Comparison of ENCODE assay signal across 20 cellular contexts in genomic region chrX:14359316-14359715, GRCh38.
"Had no signal": no experiment of that assay in that cellular context is flagged by ENCODE, and none has a peak within 500 bp of the region (broad histone marks: within the 10 kb centered on the region; RNA-seq: fewer than 3 reads in every experiment).

No MANE protein-coding gene starts in this region.

- H3K36me3 ChIP-seq: neutrophil, prostate gland, WERI-Rb-1 had no signal

- DNase-seq: activated CD4-positive, alpha-beta T cell treated with anti-CD3 and anti-CD28 coated beads for 4 hours; activated CD8-positive, alpha-beta memory T cell treated with anti-CD3 and anti-CD28 coated beads, Interleukin-2, amount 50 U/mL, for 48 hours; activated CD8-positive, alpha-beta T cell treated with anti-CD3 and anti-CD28 coated beads, Interleukin-2, amount 10 ng/mL, durations not matched to agents 7 days and 5 days; activated naive CD4-positive, alpha-beta T cell treated with anti-CD3 and anti-CD28 coated beads, Interleukin-2, amount 10 ng/mL, durations not matched to agents 7 days and 5 days; central memory CD4-positive, alpha-beta T cell; hypothalamus; left cardiac atrium; naive thymus-derived CD4-positive, alpha-beta T cell; stimulated activated CD4-positive, alpha-beta T cell treated with anti-CD3 and anti-CD28 coated beads, Interleukin-12 subunit alpha, Interleukin-12 subunit beta, amount 100 ng/mL, for 4 hours; stimulated activated naive CD4-positive, alpha-beta T cell; substantia nigra; T-helper 1 cell; trophoblast cell; WERI-Rb-1 had no signal

- H3K27ac Mint-ChIP-seq: activated CD8-positive, alpha-beta T cell treated with anti-CD3 and anti-CD28 coated beads, Interleukin-2, amount 10 ng/mL, durations not matched to agents 7 days and 5 days; activated naive CD4-positive, alpha-beta T cell treated with anti-CD3 and anti-CD28 coated beads, Interleukin-2, amount 10 ng/mL, durations not matched to agents 7 days and 5 days; activated T-helper 1 cell treated with anti-CD3 and anti-CD28 coated beads, Interleukin-12 subunit alpha, Interleukin-12 subunit beta, Interleukin-2, Interleukin-4 antibody, amounts not matched to agents 30 ng/mL and 10 ng/mL and 1 ng/mL, durations not matched to agents 14 hours and 24 hours and 36 hours; dendritic cell treated with granulocyte-macrophage colony-stimulating factor and Interleukin-4, amounts not matched to agents 40 ng/mL and 50 ng/mL, for 4 days; naive thymus-derived CD4-positive, alpha-beta T cell had no signal

- H3K4me3 ChIP-seq: lung, prostate gland had no signal

- ATAC-seq: activated CD8-positive, alpha-beta T cell treated with anti-CD3 and anti-CD28 coated beads, Interleukin-2, amount 10 ng/mL, durations not matched to agents 7 days and 5 days; left cardiac atrium; naive thymus-derived CD4-positive, alpha-beta T cell; sciatic nerve had no signal

- H3K36me3 Mint-ChIP-seq: activated naive CD4-positive, alpha-beta T cell treated with anti-CD3 and anti-CD28 coated beads, Interleukin-2, amount 10 ng/mL, durations not matched to agents 7 days and 5 days; naive thymus-derived CD4-positive, alpha-beta T cell had no signal

- H3K9me3 ChIP-seq: neutrophil, prostate gland had no signal

- H3K27me3 Mint-ChIP-seq: activated naive CD4-positive, alpha-beta T cell treated with anti-CD3 and anti-CD28 coated beads, Interleukin-2, amount 10 ng/mL, durations not matched to agents 7 days and 5 days; dendritic cell treated with granulocyte-macrophage colony-stimulating factor and Interleukin-4, amounts not matched to agents 40 ng/mL and 50 ng/mL, for 4 days had no signal

- H3K4me3 Mint-ChIP-seq: activated CD8-positive, alpha-beta T cell treated with anti-CD3 and anti-CD28 coated beads, Interleukin-2, amount 10 ng/mL, durations not matched to agents 7 days and 5 days; activated naive CD4-positive, alpha-beta T cell treated with anti-CD3 and anti-CD28 coated beads, Interleukin-2, amount 10 ng/mL, durations not matched to agents 7 days and 5 days; activated T-helper 1 cell treated with anti-CD3 and anti-CD28 coated beads, Interleukin-12 subunit alpha, Interleukin-12 subunit beta, Interleukin-2, Interleukin-4 antibody, amounts not matched to agents 30 ng/mL and 10 ng/mL and 1 ng/mL, durations not matched to agents 14 hours and 24 hours and 36 hours; dendritic cell treated with granulocyte-macrophage colony-stimulating factor and Interleukin-4, amounts not matched to agents 40 ng/mL and 50 ng/mL, for 4 days; naive thymus-derived CD4-positive, alpha-beta T cell had no signal

- H3K9me3 Mint-ChIP-seq: activated naive CD4-positive, alpha-beta T cell treated with anti-CD3 and anti-CD28 coated beads, Interleukin-2, amount 10 ng/mL, durations not matched to agents 7 days and 5 days; activated T-helper 1 cell treated with anti-CD3 and anti-CD28 coated beads, Interleukin-12 subunit alpha, Interleukin-12 subunit beta, Interleukin-2, Interleukin-4 antibody, amounts not matched to agents 30 ng/mL and 10 ng/mL and 1 ng/mL, durations not matched to agents 14 hours and 24 hours and 36 hours; dendritic cell treated with granulocyte-macrophage colony-stimulating factor and Interleukin-4, amounts not matched to agents 40 ng/mL and 50 ng/mL, for 4 days had no signal

- H3K4me1 Mint-ChIP-seq: activated naive CD4-positive, alpha-beta T cell treated with anti-CD3 and anti-CD28 coated beads, Interleukin-2, amount 10 ng/mL, durations not matched to agents 7 days and 5 days; naive thymus-derived CD4-positive, alpha-beta T cell had no signal

- H3K27ac ChIP-seq: neutrophil, prostate gland, WERI-Rb-1 had no signal

- H3K27me3 ChIP-seq: neutrophil had no signal

- H3K4me1 ChIP-seq: prostate gland had no signal
